Comparison of ENCODE assay signal across 8 cellular contexts in genomic region chr6:27684264-27685211, GRCh38.
DNase-seq lines count a peak whose midpoint lies in the region; ATAC-seq and TF ChIP-seq lines count a peak whose summit lies in the region.

No MANE protein-coding gene starts in this region.

- H3K4me3 ChIP-seq in Karpas-422 (ENCODE audit: low read length) (no peak overlapping the region), SK-N-SH (ENCODE audit: low read depth in 2 of 2, low read length in 1 of 2) (no peak overlapping the region), adipocyte (ENCODE audit: low read length) (no peak overlapping the region), mucosa of descending colon (no peak overlapping the region)

- peak; percentile 6 for ATAC-seq in mucosa of descending colon
- no peak for ATAC-seq in HG02884 (IDR thresholded peaks at IDR 0.05; ENCODE audit: unreplicated experiment)
- ATAC-seq in GM18867 (IDR thresholded peaks at IDR 0.05; ENCODE audit: unreplicated experiment) = no peak
- no peak for ATAC-seq in HG02852 (IDR thresholded peaks at IDR 0.05; ENCODE audit: unreplicated experiment)

- peaks cover 31% of the 10 kb centered on the region for H3F3A ChIP-seq in SK-N-SH (replicated peaks; ENCODE audit: insufficient read depth)

- TF ChIP-seq EP300 in SK-N-SH (IDR thresholded peaks at IDR 0.05; ENCODE audit: borderline replicate concordance in 1 of 2, low read depth in 1 of 2, low read length in 1 of 2) = no peak; a peak in 1 of 4 replicates

- H4K20me1 ChIP-seq in Karpas-422 (ENCODE audit: insufficient read depth, low read depth, low read length) (no peaks in the 10 kb centered on the region), SK-N-SH (ENCODE audit: insufficient read depth) (no peaks in the 10 kb centered on the region)

- H3K27me3 ChIP-seq in Karpas-422 (ENCODE audit: low read length) (no peaks in the 10 kb centered on the region), SK-N-SH (ENCODE audit: insufficient read depth) (peaks cover 21% of the 10 kb centered on the region), adipocyte (replicated peaks; ENCODE audit: control insufficient read depth, insufficient read depth, low read length) (peaks cover 17% of the 10 kb centered on the region)

- POLR2A ChIA-PET in SK-N-SH (lab: Yijun Ruan, JAX) = no interaction called here

- TF ChIP-seq CTCF in SK-N-SH (IDR thresholded peaks at IDR 0.05) (no peak), mucosa of descending colon (IDR thresholded peaks at IDR 0.05) (no peak)

- H3K4me2 ChIP-seq in Karpas-422 (ENCODE audit: low read depth, low read length, poor library complexity, severe bottlenecking) (no peak overlapping the region), SK-N-SH (no peak overlapping the region)

- H3K36me3 ChIP-seq in Karpas-422 (ENCODE audit: insufficient read depth, low read length) (no peaks in the 10 kb centered on the region), SK-N-SH (replicated peaks in 1 of 2; ENCODE audit: control insufficient read depth in 1 of 2, insufficient read depth in 2 of 2, low read length in 1 of 2) (no peaks in the 10 kb centered on the region), adipocyte (ENCODE audit: control insufficient read depth, insufficient read depth, low read length, severe bottlenecking) (no peaks in the 10 kb centered on the region), mucosa of descending colon (ENCODE audit: low read depth) (no peaks in the 10 kb centered on the region)

- WGBS in SK-N-SH (ENCODE audit: low lambda C conversion rate) = 33% methylated on average over 32 of the region's 34 CpGs

- DNase-seq in ELF-1 (ENCODE audit: low read depth, low spot score) (peak; percentile 94), Karpas-422 (peak; percentile 79), SK-N-SH (peak; percentile 64), adipocyte (ENCODE audit: low read depth) (peak; percentile 57), mucosa of descending colon (peak in 1 of 3 donors; percentile 47)

- H3K4me1 ChIP-seq in Karpas-422 (ENCODE audit: low read length) (peaks cover 11% of the 10 kb centered on the region), SK-N-SH (ENCODE audit: control insufficient read depth in 1 of 2, insufficient read depth in 2 of 2, low read depth in 1 of 2, low read length in 1 of 2) (no peaks in the 10 kb centered on the region), adipocyte (ENCODE audit: control insufficient read depth, insufficient read depth, low read length) (peaks cover 4% of the 10 kb centered on the region), mucosa of descending colon (ENCODE audit: low read depth) (no peaks in the 10 kb centered on the region)

- TF ChIP-seq RAD21 in SK-N-SH (IDR thresholded peaks at IDR 0.05; ENCODE audit: low read length) = no peak

- H3K79me2 ChIP-seq in Karpas-422 (ENCODE audit: low read length) (no peaks in the 10 kb centered on the region), SK-N-SH (ENCODE audit: insufficient read depth) (no peaks in the 10 kb centered on the region)

- CTCF ChIA-PET in SK-N-SH (lab: Yijun Ruan, JAX) = interaction anchor here (0.7 to 1.1 kb wide), 2 partner anchors 111 to 166 kb away, joined by 3 read pairs; no protein-coding TSS in a partner anchor

- intact Hi-C loops in mucosa of descending colon (cut with DNase I, micrococcal nuclease) = no loop called here

- H3K9me3 ChIP-seq in Karpas-422 (ENCODE audit: low read length) (no peaks in the 10 kb centered on the region), SK-N-SH (no peaks in the 10 kb centered on the region), adipocyte (ENCODE audit: control insufficient read depth, low read length) (no peaks in the 10 kb centered on the region), mucosa of descending colon (no peaks in the 10 kb centered on the region)

- no peak overlapping the region for H3K9ac ChIP-seq in Karpas-422 (ENCODE audit: low read length)
- H3K9ac ChIP-seq in SK-N-SH = no peak overlapping the region
- no peak overlapping the region for H3K9ac ChIP-seq in adipocyte (ENCODE audit: low read length)

- H3K9me2 ChIP-seq in Karpas-422 (replicated peaks; ENCODE audit: insufficient read depth, low read length) (no peaks in the 10 kb centered on the region), SK-N-SH (no peaks in the 10 kb centered on the region)

- H3K27ac ChIP-seq in Karpas-422 (ENCODE audit: low read length) (no peak overlapping the region), SK-N-SH (ENCODE audit: low read depth in 2 of 2, low read length in 1 of 2) (no peak overlapping the region)

- H2AFZ ChIP-seq in Karpas-422 (ENCODE audit: low read length) (no peak overlapping the region), SK-N-SH (ENCODE audit: low read depth) (no peak overlapping the region)

TF ChIP-seq in SK-N-SH, 30 proteins besides CTCF, POLR2A, EP300 and RAD21:
- TF ChIP-seq MAX (IDR thresholded peaks at IDR 0.05; ENCODE audit: low read depth) (peak; percentile 44; the same call in 1 of the 2 replicates), RCOR1 (IDR thresholded peaks at IDR 0.05; ENCODE audit: low read length) (peak; percentile 31; the same call in 1 of the 2 replicates), ZBTB33 (IDR thresholded peaks at IDR 0.05; ENCODE audit: borderline replicate concordance, low read depth) (no peak), TEAD4 (IDR thresholded peaks at IDR 0.05; ENCODE audit: borderline replicate concordance, insufficient read depth) (peak; percentile 73; the same call in 1 of the 2 replicates), TCF12 (IDR thresholded peaks at IDR 0.05) (no peak), CHD2 (IDR thresholded peaks at IDR 0.05; ENCODE audit: low read length, partially characterized antibody) (peak; percentile 7), RXRA (IDR thresholded peaks at IDR 0.05; ENCODE audit: borderline replicate concordance, low read depth) (peak; percentile 60), NRF1 (IDR thresholded peaks at IDR 0.05; ENCODE audit: low read depth, low read length) (no peak), SIN3A (IDR thresholded peaks at IDR 0.05; ENCODE audit: borderline replicate concordance, low read depth, low read length) (peak; percentile 46; the same call in 1 of the 2 replicates)
TF ChIP-seq in SK-N-SH: peak in this region for 6.
